1 cellular context compared by ENCODE assay signal in genomic region chr19:58002384-58003152, GRCh38.
TF ChIP-seq lines count a peak whose summit lies in the region.

TSS of gene ZNF606 (minus strand) at chr19:58002820. CDS start at chr19:58001319, 1,501 bp downstream.

TF ChIP-seq in HepG2, 621 proteins besides CTCF, POLR2A, EP300 and RAD21 (continued from another document and continues in another):
- peak; percentile 81; the same call in 1 of the 2 replicates for TF ChIP-seq ZBTB44 (CRISPR knock-in tag; IDR thresholded peaks at IDR 0.05)
- no peak; the same call in 1 of the 2 replicates for TF ChIP-seq ZBTB49 (CRISPR knock-in tag; IDR thresholded peaks at IDR 0.05; ENCODE audit: borderline replicate concordance)
- TF ChIP-seq THAP11 (CRISPR knock-in tag; IDR thresholded peaks at IDR 0.05), result peak; percentile 100
- 0 out of 2 replicates have a peak, but pooled peaks have one; percentile 51 for TF ChIP-seq NR1H2 (CRISPR knock-in tag; IDR thresholded peaks at IDR 0.05; ENCODE audit: borderline replicate concordance, low read depth)
- TF ChIP-seq ZNF607 (CRISPR knock-in tag; IDR thresholded peaks at IDR 0.05; ENCODE audit: borderline replicate concordance), result peak; percentile 87
- peak; percentile 78 for TF ChIP-seq ETV5 (CRISPR knock-in tag; IDR thresholded peaks at IDR 0.05; ENCODE audit: borderline replicate concordance)
- TF ChIP-seq SRF (IDR thresholded peaks at IDR 0.05; ENCODE audit: low read depth, low read length), result no peak
- no peak for TF ChIP-seq ZNF704 (CRISPR knock-in tag; IDR thresholded peaks at IDR 0.05; ENCODE audit: borderline replicate concordance)
- peak; percentile 67; the same call in 1 of the 2 replicates for TF ChIP-seq RXRA (CRISPR knock-in tag; IDR thresholded peaks at IDR 0.05)
- TF ChIP-seq ZFP62 (CRISPR knock-in tag; IDR thresholded peaks at IDR 0.05), result peak; percentile 48; the same call in 1 of the 2 replicates
- no peak for TF ChIP-seq ZNF318 (CRISPR knock-in tag; IDR thresholded peaks at IDR 0.05)
- TF ChIP-seq GFI1 (CRISPR knock-in tag; IDR thresholded peaks at IDR 0.05; ENCODE audit: borderline replicate concordance), result no peak; the same call in 1 of the 2 replicates
- no peak for TF ChIP-seq ZSCAN30 (CRISPR knock-in tag; IDR thresholded peaks at IDR 0.05)
- TF ChIP-seq NFKBIZ (CRISPR knock-in tag; IDR thresholded peaks at IDR 0.05), result no peak; the same call in 1 of the 2 replicates
- peak; percentile 87 for TF ChIP-seq GABPA (IDR thresholded peaks at IDR 0.05; ENCODE audit: low read depth, low read length)
- peak; percentile 90 for TF ChIP-seq GABPA (CRISPR knock-in tag; IDR thresholded peaks at IDR 0.05; ENCODE audit: low read depth)
- TF ChIP-seq NRL (CRISPR knock-in tag; IDR thresholded peaks at IDR 0.05; ENCODE audit: borderline replicate concordance), result peak; percentile 22; the same call in 1 of the 2 replicates
- TF ChIP-seq PREB (CRISPR knock-in tag; IDR thresholded peaks at IDR 0.05), result no peak
- peak; percentile 67; the same call in 1 of the 2 replicates for TF ChIP-seq ZNF598 (CRISPR knock-in tag; IDR thresholded peaks at IDR 0.05; ENCODE audit: borderline replicate concordance)
- no peak; the same call in 1 of the 2 replicates for TF ChIP-seq ZNF124 (CRISPR knock-in tag; IDR thresholded peaks at IDR 0.05)
- TF ChIP-seq HMG20B (CRISPR knock-in tag; conservative IDR thresholded peaks at IDR 0.05), result peak; percentile 5; the same call in 1 of the 2 replicates
- no peak for TF ChIP-seq ATRX (CRISPR knock-in tag; IDR thresholded peaks at IDR 0.05; ENCODE audit: borderline replicate concordance)
- peak; percentile 23; the same call in 1 of the 2 replicates for TF ChIP-seq SMAD3 (CRISPR knock-in tag; IDR thresholded peaks at IDR 0.05)
- TF ChIP-seq CAMTA2 (CRISPR knock-in tag; IDR thresholded peaks at IDR 0.05; ENCODE audit: borderline replicate concordance), result 0 out of 2 replicates have a peak, but pooled peaks have one; percentile 63
- peak; percentile 76; the same call in 1 of the 2 replicates for TF ChIP-seq ZSCAN9 (CRISPR knock-in tag; IDR thresholded peaks at IDR 0.05; ENCODE audit: borderline replicate concordance)
- no peak for TF ChIP-seq CSRNP2 (CRISPR knock-in tag; conservative IDR thresholded peaks at IDR 0.05; ENCODE audit: low read depth)
- 0 out of 2 replicates have a peak, but pooled peaks have one; percentile 84 for TF ChIP-seq NFIB (CRISPR knock-in tag; IDR thresholded peaks at IDR 0.05; ENCODE audit: borderline replicate concordance)
- no peak for TF ChIP-seq ZNF639 (CRISPR knock-in tag; conservative IDR thresholded peaks at IDR 0.05)
- TF ChIP-seq ZNF569 (CRISPR knock-in tag; IDR thresholded peaks at IDR 0.05; ENCODE audit: borderline replicate concordance), result no peak
- no peak for TF ChIP-seq SRSF9 (IDR thresholded peaks at IDR 0.05; ENCODE audit: borderline replicate concordance, insufficient read depth, low read depth, low read length, poor library complexity, severe bottlenecking)
- TF ChIP-seq SYNCRIP (IDR thresholded peaks at IDR 0.05; ENCODE audit: insufficient read depth, low read depth, low read length), result no peak
- TF ChIP-seq ZNF883 (CRISPR knock-in tag; IDR thresholded peaks at IDR 0.05; ENCODE audit: not compliant biosample characterization), result peak; percentile 45
- TF ChIP-seq MAFF (IDR thresholded peaks at IDR 0.05; ENCODE audit: low read depth, low read length), result no peak
- 0 out of 2 replicates have a peak, but pooled peaks have one; percentile 41 for TF ChIP-seq SIX4 (CRISPR knock-in tag; IDR thresholded peaks at IDR 0.05)
